In genomic region chr3:142484912-142485435, GRCh38 we compare ENCODE assay signal across 17 cellular contexts. TPM values are rescaled to one million over a fixed set of nuclear protein-coding genes. Genes with fewer than 3 reads are reported as not detected.
DNase-seq lines count a peak whose midpoint lies in the region; ATAC-seq lines count a peak whose summit lies in the region.
"Had no signal": no experiment of that assay in that cellular context is flagged by ENCODE, and none has a peak within 500 bp of the region (broad histone marks: within the 10 kb centered on the region; RNA-seq: fewer than 3 reads in every experiment).

No MANE protein-coding gene starts in this region.

- no peaks in the 10 kb centered on the region for H3K4me1 ChIP-seq in effector memory CD4-positive, alpha-beta T cell (ENCODE audit: control insufficient read depth, insufficient read depth, low read length, poor library complexity, severe bottlenecking)
- H3K4me1 ChIP-seq: BLaER1 treated with 17β-estradiol and CSF1 and Interleukin-3, amounts not matched to agents 10 nM and 100 nM had no signal

- peaks cover 44% of the 10 kb centered on the region for H3K36me3 ChIP-seq in effector memory CD4-positive, alpha-beta T cell (ENCODE audit: control insufficient read depth, insufficient read depth, low read length)

- H3K27ac ChIP-seq in effector memory CD4-positive, alpha-beta T cell (ENCODE audit: insufficient read depth, low read length, poor library complexity, severe bottlenecking) = no peak overlapping the region
- H3K27ac ChIP-seq: BLaER1 treated with 17β-estradiol and CSF1 and Interleukin-3, amounts not matched to agents 10 nM and 100 nM; HL-60 had no signal

- H3K9me3 Mint-ChIP-seq in activated CD4-positive, alpha-beta memory T cell treated with anti-CD3 and anti-CD28 coated beads for 36 hours = peaks cover 9% of the 10 kb centered on the region
- peaks cover 6% of the 10 kb centered on the region for H3K9me3 Mint-ChIP-seq in activated CD4-positive, alpha-beta memory T cell treated with anti-CD3 and anti-CD28 coated beads, Interleukin-2, amount 10 ng/mL, durations not matched to agents 7 days and 5 days
- peaks cover 9% of the 10 kb centered on the region for H3K9me3 Mint-ChIP-seq in activated naive CD8-positive, alpha-beta T cell treated with anti-CD3 and anti-CD28 coated beads for 36 hours
- H3K9me3 Mint-ChIP-seq in activated naive CD8-positive, alpha-beta T cell treated with anti-CD3 and anti-CD28 coated beads, Interleukin-2, amount 50 U/mL, for 24 hours = no peaks in the 10 kb centered on the region
- no peaks in the 10 kb centered on the region for H3K9me3 Mint-ChIP-seq in activated T-helper 17 cell treated with anti-CD3 and anti-CD28 coated beads, Interleukin-2, amount 50 U/mL, for 72 hours

- CTCF ChIA-PET in activated CD4-positive, alpha-beta memory T cell treated with anti-CD3 and anti-CD28 coated beads for 36 hours (lab: Charles Lee) = no interaction called here
- CTCF ChIA-PET in activated CD4-positive, alpha-beta memory T cell treated with anti-CD3 and anti-CD28 coated beads, Interleukin-2, amount 10 ng/mL, durations not matched to agents 7 days and 5 days (lab: Charles Lee) = no interaction called here

- no peak overlapping the region for H3K4me3 Mint-ChIP-seq in activated CD4-positive, alpha-beta memory T cell treated with anti-CD3 and anti-CD28 coated beads for 36 hours
- no peak overlapping the region for H3K4me3 Mint-ChIP-seq in activated CD4-positive, alpha-beta memory T cell treated with anti-CD3 and anti-CD28 coated beads, Interleukin-2, amount 10 ng/mL, durations not matched to agents 7 days and 5 days
- H3K4me3 Mint-ChIP-seq in activated naive CD8-positive, alpha-beta T cell treated with anti-CD3 and anti-CD28 coated beads for 36 hours = no peak overlapping the region
- H3K4me3 Mint-ChIP-seq in activated naive CD8-positive, alpha-beta T cell treated with anti-CD3 and anti-CD28 coated beads, Interleukin-2, amount 50 U/mL, for 24 hours = no peak overlapping the region
- no peak overlapping the region for H3K4me3 Mint-ChIP-seq in activated T-helper 17 cell treated with anti-CD3 and anti-CD28 coated beads, Interleukin-2, amount 50 U/mL, for 72 hours
- H3K4me3 Mint-ChIP-seq: B cell; CD4-positive, CD25-positive, alpha-beta regulatory T cell; CD8-positive, alpha-beta memory T cell; GM23338 had no signal

- H3K9me3 ChIP-seq in effector memory CD4-positive, alpha-beta T cell (ENCODE audit: control insufficient read depth, low read length) = peaks cover 10% of the 10 kb centered on the region

- H3K4me1 Mint-ChIP-seq in activated CD4-positive, alpha-beta memory T cell treated with anti-CD3 and anti-CD28 coated beads for 36 hours (ENCODE audit: low read depth) = peaks cover 8% of the 10 kb centered on the region
- H3K4me1 Mint-ChIP-seq in activated CD4-positive, alpha-beta memory T cell treated with anti-CD3 and anti-CD28 coated beads, Interleukin-2, amount 10 ng/mL, durations not matched to agents 7 days and 5 days = no peaks in the 10 kb centered on the region
- peaks cover 2% of the 10 kb centered on the region for H3K4me1 Mint-ChIP-seq in activated naive CD8-positive, alpha-beta T cell treated with anti-CD3 and anti-CD28 coated beads for 36 hours
- H3K4me1 Mint-ChIP-seq in activated naive CD8-positive, alpha-beta T cell treated with anti-CD3 and anti-CD28 coated beads, Interleukin-2, amount 50 U/mL, for 24 hours = no peaks in the 10 kb centered on the region
- no peaks in the 10 kb centered on the region for H3K4me1 Mint-ChIP-seq in activated T-helper 17 cell treated with anti-CD3 and anti-CD28 coated beads, Interleukin-2, amount 50 U/mL, for 72 hours
- H3K4me1 Mint-ChIP-seq: B cell; CD8-positive, alpha-beta memory T cell; GM23338 had no signal

- intact Hi-C loops in activated CD4-positive, alpha-beta memory T cell treated with anti-CD3 and anti-CD28 coated beads for 36 hours (cut with micrococcal nuclease) = no loop called here

- H3K27ac Mint-ChIP-seq in activated CD4-positive, alpha-beta memory T cell treated with anti-CD3 and anti-CD28 coated beads for 36 hours = peak overlapping the region; percentile 53
- H3K27ac Mint-ChIP-seq in activated CD4-positive, alpha-beta memory T cell treated with anti-CD3 and anti-CD28 coated beads, Interleukin-2, amount 10 ng/mL, durations not matched to agents 7 days and 5 days = no peak overlapping the region
- peak overlapping the region; percentile 52 for H3K27ac Mint-ChIP-seq in activated naive CD8-positive, alpha-beta T cell treated with anti-CD3 and anti-CD28 coated beads for 36 hours
- H3K27ac Mint-ChIP-seq in activated naive CD8-positive, alpha-beta T cell treated with anti-CD3 and anti-CD28 coated beads, Interleukin-2, amount 50 U/mL, for 24 hours = no peak overlapping the region
- peak overlapping the region; percentile 46 for H3K27ac Mint-ChIP-seq in activated T-helper 17 cell treated with anti-CD3 and anti-CD28 coated beads, Interleukin-2, amount 50 U/mL, for 72 hours
- H3K27ac Mint-ChIP-seq: B cell; CD4-positive, CD25-positive, alpha-beta regulatory T cell; GM23338 had no signal

- H3K27me3 Mint-ChIP-seq in activated CD4-positive, alpha-beta memory T cell treated with anti-CD3 and anti-CD28 coated beads for 36 hours = no peaks in the 10 kb centered on the region
- H3K27me3 Mint-ChIP-seq in activated CD4-positive, alpha-beta memory T cell treated with anti-CD3 and anti-CD28 coated beads, Interleukin-2, amount 10 ng/mL, durations not matched to agents 7 days and 5 days = no peaks in the 10 kb centered on the region
- H3K27me3 Mint-ChIP-seq in activated naive CD8-positive, alpha-beta T cell treated with anti-CD3 and anti-CD28 coated beads for 36 hours = no peaks in the 10 kb centered on the region
- no peaks in the 10 kb centered on the region for H3K27me3 Mint-ChIP-seq in activated naive CD8-positive, alpha-beta T cell treated with anti-CD3 and anti-CD28 coated beads, Interleukin-2, amount 50 U/mL, for 24 hours
- no peaks in the 10 kb centered on the region for H3K27me3 Mint-ChIP-seq in activated T-helper 17 cell treated with anti-CD3 and anti-CD28 coated beads, Interleukin-2, amount 50 U/mL, for 72 hours
- H3K27me3 Mint-ChIP-seq: B cell; CD4-positive, CD25-positive, alpha-beta regulatory T cell; CD8-positive, alpha-beta memory T cell had no signal

- no peak for DNase-seq in activated CD4-positive, alpha-beta memory T cell treated with anti-CD3 and anti-CD28 coated beads for 36 hours
- DNase-seq in activated CD4-positive, alpha-beta memory T cell treated with anti-CD3 and anti-CD28 coated beads, Interleukin-2, amount 10 ng/mL, durations not matched to agents 7 days and 5 days = no peak
- DNase-seq in activated naive CD8-positive, alpha-beta T cell treated with anti-CD3 and anti-CD28 coated beads for 36 hours = no peak
- no peak for DNase-seq in activated naive CD8-positive, alpha-beta T cell treated with anti-CD3 and anti-CD28 coated beads, Interleukin-2, amount 50 U/mL, for 24 hours
- DNase-seq in effector memory CD4-positive, alpha-beta T cell = no peak
- DNase-seq in effector CD8-positive, alpha-beta T cell (lab: John Stamatoyannopoulos, UW) = no peak
- DNase-seq: CD8-positive, alpha-beta memory T cell; COR-L47; DMS79; GDM1; HCEC 1CT had no signal

- no peak overlapping the region for H3K4me3 ChIP-seq in effector memory CD4-positive, alpha-beta T cell (ENCODE audit: insufficient read depth, low read depth, low read length, poor library complexity, severe bottlenecking)
- H3K4me3 ChIP-seq: BLaER1 treated with 17β-estradiol and CSF1 and Interleukin-3, amounts not matched to agents 10 nM and 100 nM; GM23338 had no signal

- no peak for ATAC-seq in activated naive CD8-positive, alpha-beta T cell treated with anti-CD3 and anti-CD28 coated beads, Interleukin-2, amount 50 U/mL, for 24 hours
- ATAC-seq in activated T-helper 17 cell treated with anti-CD3 and anti-CD28 coated beads, Interleukin-2, amount 50 U/mL, for 72 hours (replicated peaks) = no peak
- ATAC-seq: GM23338 had no signal

- POLR2A ChIA-PET in activated CD4-positive, alpha-beta memory T cell treated with anti-CD3 and anti-CD28 coated beads for 36 hours (lab: Charles Lee) = no interaction called here
- POLR2A ChIA-PET in activated CD4-positive, alpha-beta memory T cell treated with anti-CD3 and anti-CD28 coated beads, Interleukin-2, amount 10 ng/mL, durations not matched to agents 7 days and 5 days (lab: Charles Lee) = no interaction called here

- no peaks in the 10 kb centered on the region for H3K27me3 ChIP-seq in effector memory CD4-positive, alpha-beta T cell (replicated peaks; ENCODE audit: control insufficient read depth, insufficient read depth, low read length, poor library complexity, severe bottlenecking)
- H3K27me3 ChIP-seq: BLaER1 treated with 17β-estradiol and CSF1 and Interleukin-3, amounts not matched to agents 10 nM and 100 nM had no signal

- H3K36me3 Mint-ChIP-seq in activated CD4-positive, alpha-beta memory T cell treated with anti-CD3 and anti-CD28 coated beads for 36 hours = peaks cover 72% of the 10 kb centered on the region
- peaks cover 72% of the 10 kb centered on the region for H3K36me3 Mint-ChIP-seq in activated CD4-positive, alpha-beta memory T cell treated with anti-CD3 and anti-CD28 coated beads, Interleukin-2, amount 10 ng/mL, durations not matched to agents 7 days and 5 days (ENCODE audit: low read depth)
- peaks cover 77% of the 10 kb centered on the region for H3K36me3 Mint-ChIP-seq in activated naive CD8-positive, alpha-beta T cell treated with anti-CD3 and anti-CD28 coated beads for 36 hours
- H3K36me3 Mint-ChIP-seq in activated naive CD8-positive, alpha-beta T cell treated with anti-CD3 and anti-CD28 coated beads, Interleukin-2, amount 50 U/mL, for 24 hours (ENCODE audit: low read depth) = peaks cover 80% of the 10 kb centered on the region
- H3K36me3 Mint-ChIP-seq in activated T-helper 17 cell treated with anti-CD3 and anti-CD28 coated beads, Interleukin-2, amount 50 U/mL, for 72 hours (ENCODE audit: low read depth) = peaks cover 88% of the 10 kb centered on the region

RNA-seq across cellular contexts. Expression of gene XRN1, which starts 37.1 kb away (rescaled TPM):
- total RNA-seq in activated CD4-positive, alpha-beta memory T cell treated with anti-CD3 and anti-CD28 coated beads for 36 hours = 10 to 100 TPM; 58.4 to 67.8 TPM
- 100 to 1,000 TPM; 100 to 103 TPM for total RNA-seq in activated CD4-positive, alpha-beta memory T cell treated with anti-CD3 and anti-CD28 coated beads, Interleukin-2, amount 10 ng/mL, durations not matched to agents 7 days and 5 days
- total RNA-seq in activated naive CD8-positive, alpha-beta T cell treated with anti-CD3 and anti-CD28 coated beads for 36 hours = 10 to 100 TPM; 38.7 to 40.0 TPM
- total RNA-seq in activated T-helper 17 cell treated with anti-CD3 and anti-CD28 coated beads, Interleukin-2, amount 50 U/mL, for 72 hours = 10 to 100 TPM; 51.4 to 94.3 TPM

Comparison
In these comparisons a context has a peak if more than half of its experiments do, and no peak if none do; other contexts are left out.
1. H3K27ac Mint-ChIP-seq: peak in activated CD4-positive, alpha-beta memory T cell treated with anti-CD3 and anti-CD28 coated beads for 36 hours (single experiment), activated naive CD8-positive, alpha-beta T cell treated with anti-CD3 and anti-CD28 coated beads for 36 hours (single experiment) and activated T-helper 17 cell treated with anti-CD3 and anti-CD28 coated beads, Interleukin-2, amount 50 U/mL, for 72 hours (single experiment); none in activated CD4-positive, alpha-beta memory T cell treated with anti-CD3 and anti-CD28 coated beads, Interleukin-2, amount 10 ng/mL, durations not matched to agents 7 days and 5 days (single experiment) and activated naive CD8-positive, alpha-beta T cell treated with anti-CD3 and anti-CD28 coated beads, Interleukin-2, amount 50 U/mL, for 24 hours (single experiment).